Comparison of ENCODE assay signal across 21 cellular contexts in the genomic region with DNA sequence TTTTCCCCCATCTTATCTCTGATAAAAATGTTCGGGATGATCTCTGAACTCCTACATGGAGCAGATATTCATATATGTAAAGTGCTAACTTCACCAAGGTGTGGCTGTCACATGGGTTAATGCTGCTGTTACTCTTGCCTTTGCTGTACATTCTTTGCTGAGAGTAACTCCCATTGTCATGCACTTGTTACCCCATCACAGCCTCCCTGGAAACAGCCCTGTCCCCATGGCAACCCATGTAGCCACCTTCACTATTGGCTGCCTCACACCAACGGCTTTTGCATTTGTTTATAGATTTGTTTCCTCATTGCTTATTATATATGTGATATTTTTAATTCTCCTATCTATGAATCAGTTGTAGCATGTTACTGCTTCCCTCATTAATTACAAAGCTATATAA.
"Had no signal": no experiment of that assay in that cellular context is flagged by ENCODE, and none has a peak within 500 bp of the region (broad histone marks: within the 10 kb centered on the region; RNA-seq: fewer than 3 reads in every experiment).

No MANE protein-coding gene starts in this region.

- H3K9me3 Mint-ChIP-seq: activated CD4-positive, alpha-beta T cell treated with anti-CD3 and anti-CD28 coated beads, Interleukin-2, amount 10 ng/mL, durations not matched to agents 7 days and 5 days; activated naive CD4-positive, alpha-beta T cell treated with anti-CD3 and anti-CD28 coated beads, Interleukin-2, amount 10 ng/mL, durations not matched to agents 7 days and 5 days; activated T-cell treated with anti-CD3 and anti-CD28 coated beads, Interleukin-2, amount 50 U/mL, for 4 hours; naive B cell had no signal

- H3K27ac ChIP-seq: ascending aorta, coronary artery, ovary, psoas muscle, tibial artery, vagina had no signal

- H3K4me1 ChIP-seq: ascending aorta, psoas muscle, vagina had no signal

- H3K36me3 ChIP-seq: ascending aorta, ovary, tibial artery, vagina had no signal

- H3K36me3 Mint-ChIP-seq: activated naive CD4-positive, alpha-beta T cell treated with anti-CD3 and anti-CD28 coated beads, Interleukin-2, amount 10 ng/mL, durations not matched to agents 7 days and 5 days; naive B cell had no signal

- ATAC-seq: activated CD4-positive, CD25-positive, alpha-beta regulatory T cell treated with anti-CD3 and anti-CD28 coated beads, Interleukin-2, amount 50 U/mL, for 24 hours; activated T-cell treated with anti-CD3 and anti-CD28 coated beads, Interleukin-2, amount 50 U/mL, for 4 hours; left ventricle myocardium superior; psoas muscle; right cardiac atrium; stimulated activated naive CD8-positive, alpha-beta T cell treated with anti-CD3 and anti-CD28 coated beads, Interleukin-15, Interleukin-2, amounts not matched to agents 100 U/mL and 50 U/mL, for 24 hours had no signal

- H3K27ac Mint-ChIP-seq: activated CD4-positive, alpha-beta T cell treated with anti-CD3 and anti-CD28 coated beads, Interleukin-2, amount 10 ng/mL, durations not matched to agents 7 days and 5 days; activated naive CD4-positive, alpha-beta T cell treated with anti-CD3 and anti-CD28 coated beads, Interleukin-2, amount 10 ng/mL, durations not matched to agents 7 days and 5 days; naive B cell had no signal

- H3K4me3 ChIP-seq: ascending aorta, coronary artery, ovary, psoas muscle, tibial artery, vagina had no signal

- H3K9me3 ChIP-seq: ascending aorta, ovary, psoas muscle, tibial artery, vagina had no signal

- DNase-seq: activated CD4-positive, alpha-beta T cell treated with anti-CD3 and anti-CD28 coated beads, Interleukin-2, amount 10 ng/mL, durations not matched to agents 7 days and 5 days; activated CD8-positive, alpha-beta memory T cell treated with anti-CD3 and anti-CD28 coated beads, Interleukin-2, amount 50 U/mL, for 4 hours; activated effector memory CD4-positive, alpha-beta T cell treated with Interleukin-2 at 50 U/mL for 16 hours; activated naive CD4-positive, alpha-beta T cell treated with anti-CD3 and anti-CD28 coated beads, Interleukin-2, amount 10 ng/mL, durations not matched to agents 7 days and 5 days; activated T-cell treated with anti-CD3 and anti-CD28 coated beads, Interleukin-2, amount 50 U/mL, for 4 hours; erythroblast; foreskin melanocyte; glutamatergic neuron; left ventricle myocardium superior; naive B cell; ovary; psoas muscle; right cardiac atrium; stimulated activated naive CD8-positive, alpha-beta T cell treated with anti-CD3 and anti-CD28 coated beads, Interleukin-15, Interleukin-2, amounts not matched to agents 100 U/mL and 50 U/mL, for 24 hours; substantia nigra; T1000; tibial artery had no signal

- H3K4me3 Mint-ChIP-seq: activated CD4-positive, alpha-beta T cell treated with anti-CD3 and anti-CD28 coated beads, Interleukin-2, amount 10 ng/mL, durations not matched to agents 7 days and 5 days; activated naive CD4-positive, alpha-beta T cell treated with anti-CD3 and anti-CD28 coated beads, Interleukin-2, amount 10 ng/mL, durations not matched to agents 7 days and 5 days; activated T-cell treated with anti-CD3 and anti-CD28 coated beads, Interleukin-2, amount 50 U/mL, for 4 hours; naive B cell had no signal

- H3K4me1 Mint-ChIP-seq: activated CD4-positive, alpha-beta T cell treated with anti-CD3 and anti-CD28 coated beads, Interleukin-2, amount 10 ng/mL, durations not matched to agents 7 days and 5 days; activated naive CD4-positive, alpha-beta T cell treated with anti-CD3 and anti-CD28 coated beads, Interleukin-2, amount 10 ng/mL, durations not matched to agents 7 days and 5 days; naive B cell had no signal

- H3K27me3 ChIP-seq: ascending aorta, ovary, tibial artery, vagina had no signal
